ENCODE assay signal across 26 cellular contexts in the genomic region with DNA sequence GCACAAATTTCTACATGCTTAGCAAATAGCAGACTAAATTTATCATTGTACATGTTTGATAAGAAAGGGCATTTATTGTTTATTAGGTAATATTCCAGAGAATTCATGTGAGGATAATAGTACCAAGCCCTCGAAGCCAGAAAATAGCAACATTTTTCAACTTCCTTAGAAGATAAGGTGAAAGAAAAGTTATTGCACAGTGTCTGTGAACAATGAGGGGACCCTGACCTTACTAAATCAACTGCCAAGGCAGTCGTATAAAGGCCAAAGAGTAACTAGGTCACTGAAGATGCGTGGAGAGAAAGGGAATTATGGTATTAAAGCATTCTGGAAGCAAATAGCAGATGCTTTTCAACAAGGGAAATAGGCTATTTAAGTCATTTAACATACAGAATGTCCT.
"Had no signal": no experiment of that assay in that cellular context is flagged by ENCODE, and none has a peak within 500 bp of the region (broad histone marks: within the 10 kb centered on the region; RNA-seq: fewer than 3 reads in every experiment).

No MANE protein-coding gene starts in this region.

- FAIRE-seq: urothelium cell line had no signal

- H3K27me3 ChIP-seq: stomach, suprapubic skin, testis, thyroid gland, tibial artery, tibial nerve, transverse colon, upper lobe of left lung, upper lobe of right lung, uterus, vagina had no signal

- H3K4me3 ChIP-seq: stomach, suprapubic skin, testis, thoracic aorta, thyroid gland, tibial artery, tibial nerve, transverse colon, upper lobe of left lung, upper lobe of right lung, uterus, vagina had no signal

- H3K27ac ChIP-seq: stomach, suprapubic skin, testis, thoracic aorta, thyroid gland, tibial artery, tibial nerve, transverse colon, upper lobe of left lung, upper lobe of right lung, uterus, vagina had no signal

- H3K4me1 ChIP-seq: stomach, suprapubic skin, testis, thyroid gland, tibial artery, tibial nerve, transverse colon, upper lobe of left lung, upper lobe of right lung, uterus, vagina had no signal

- H3K36me3 ChIP-seq: stomach, suprapubic skin, thoracic aorta, thyroid gland, tibial artery, tibial nerve, transverse colon, upper lobe of left lung, upper lobe of right lung, uterus, vagina had no signal

- DNase-seq: stimulated activated CD4-positive, alpha-beta T cell treated with anti-CD3 and anti-CD28 coated beads, Interleukin-2, amount 100 ng/mL, for 48 hours; stimulated activated CD4-positive, alpha-beta T cell treated with anti-CD3 and anti-CD28 coated beads, Interleukin-4, amount 100 ng/mL, for 1 hour; stimulated activated CD4-positive, alpha-beta T cell treated with anti-CD3 and anti-CD28 coated beads, Interleukin-4, amount 100 ng/mL, for 24 hours; stimulated activated CD4-positive, alpha-beta T cell treated with anti-CD3 and anti-CD28 coated beads, Interleukin-4, amount 100 ng/mL, for 4 hours; stimulated activated CD8-positive, alpha-beta memory T cell treated with anti-CD3 and anti-CD28 coated beads, Interleukin-4, amount 100 ng/mL, for 48 hours; stimulated activated naive B cell treated with anti-CD40 and anti-IgM and Interleukin-4, amounts not matched to agents 10 μg/mL and 1 μg/mL and 100 μg/mL, for 72 hours; stimulated activated naive CD4-positive, alpha-beta T cell; stimulated activated naive CD4-positive, alpha-beta T cell treated with Interleukin-2 at 50 U/mL for 16 hours; stimulated activated naive CD8-positive, alpha-beta T cell treated with anti-CD3 and anti-CD28 coated beads, Interleukin-15, amount 100 ng/mL, for 72 hours; stimulated activated naive CD8-positive, alpha-beta T cell treated with anti-CD3 and anti-CD28 coated beads, Interleukin-15, Interleukin-2, amounts not matched to agents 100 U/mL and 50 U/mL, for 24 hours; stomach; substantia nigra; testis; thyroid gland; tibial artery; transverse colon; upper lobe of left lung; upper lobe of right lung; uterus had no signal

- H3K9me3 ChIP-seq: stomach, suprapubic skin, testis, thoracic aorta, thyroid gland, tibial artery, tibial nerve, transverse colon, upper lobe of left lung, upper lobe of right lung, uterus, vagina had no signal

- ATAC-seq: stimulated activated effector memory CD8-positive, alpha-beta T cell treated with anti-CD3 and anti-CD28 coated beads, Interleukin-12 subunit alpha, Interleukin-12 subunit beta, amount 100 ng/mL, for 72 hours; stimulated activated memory B cell treated with anti-CD40 and anti-IgM and Interleukin-4, amounts not matched to agents 10 μg/mL and 1 μg/mL and 100 μg/mL, for 72 hours; stimulated activated naive B cell treated with anti-CD40 and anti-IgM and Interleukin-4, amounts not matched to agents 10 μg/mL and 1 μg/mL and 100 μg/mL, for 72 hours; stimulated activated naive CD8-positive, alpha-beta T cell treated with anti-CD3 and anti-CD28 coated beads, Interleukin-15, amount 100 ng/mL, for 72 hours; stimulated activated naive CD8-positive, alpha-beta T cell treated with anti-CD3 and anti-CD28 coated beads, Interleukin-15, Interleukin-2, amounts not matched to agents 100 U/mL and 50 U/mL, for 24 hours; upper lobe of right lung had no signal
